8 cellular contexts compared by ENCODE assay signal in genomic region chr7:130008941-130009847, GRCh38. TPM values are rescaled to one million over a fixed set of nuclear protein-coding genes. Genes with fewer than 3 reads are reported as not detected.
A peak's percentile ranks its signal among the peaks of the same experiment; 100 is the strongest.
DNase-seq lines count a peak whose midpoint lies in the region; ATAC-seq and TF ChIP-seq lines count a peak whose summit lies in the region.

No MANE protein-coding gene starts in this region.

- H3K27me3 Mint-ChIP-seq in chondrocyte (ENCODE audit: low read depth) = no peaks in the 10 kb centered on the region

- H3K4me1 Mint-ChIP-seq in chondrocyte (ENCODE audit: low read depth) = peaks cover 22% of the 10 kb centered on the region

- no peak overlapping the region for H2BK5ac ChIP-seq in neuronal stem cell (ENCODE audit: low read length)

- TF ChIP-seq CTCF in chondrocyte (IDR thresholded peaks at IDR 0.05) = no peak

- H3K27ac ChIP-seq in neuronal stem cell (replicated peaks; ENCODE audit: low read length) = no peak overlapping the region

- H2AFZ ChIP-seq in neuronal stem cell (ENCODE audit: low read length) = peak overlapping the region; percentile 1

- ATAC-seq in GM18520 (IDR thresholded peaks at IDR 0.05; ENCODE audit: unreplicated experiment) (no peak), HG03039 (IDR thresholded peaks at IDR 0.05; ENCODE audit: unreplicated experiment) (no peak), HG02973 (IDR thresholded peaks at IDR 0.05; ENCODE audit: unreplicated experiment) (no peak), GM21529 (IDR thresholded peaks at IDR 0.05; ENCODE audit: unreplicated experiment) (no peak)

- no peaks in the 10 kb centered on the region for H3K36me3 ChIP-seq in neuronal stem cell (replicated peaks in 1 of 2; ENCODE audit: control insufficient read depth in 2 of 2, insufficient read depth in 2 of 2, low read length in 2 of 2)

- H3K23ac ChIP-seq in neuronal stem cell (ENCODE audit: low read depth, low read length, poor library complexity) = no peak overlapping the region

- no peaks in the 10 kb centered on the region for H3K27me3 ChIP-seq in neuronal stem cell (ENCODE audit: control insufficient read depth in 3 of 3, insufficient read depth in 3 of 3, low read depth in 1 of 3, low read length in 3 of 3)

- peaks cover 2 to 15% of the 10 kb centered on the region in 2 donors for H3K4me1 ChIP-seq in neuronal stem cell (ENCODE audit: control insufficient read depth in 2 of 2, insufficient read depth in 1 of 2, low read depth in 1 of 2, low read length in 2 of 2)

- H2AK5ac ChIP-seq in neuronal stem cell (ENCODE audit: low read depth, low read length) = peak overlapping the region; percentile 78

- no peaks in the 10 kb centered on the region for H3K79me1 ChIP-seq in neuronal stem cell (ENCODE audit: low read depth, low read length)

- no peak overlapping the region for H3K4me2 ChIP-seq in neuronal stem cell (ENCODE audit: insufficient read depth, low read length, poor library complexity, severe bottlenecking)

- no peak overlapping the region for H4K91ac ChIP-seq in neuronal stem cell (ENCODE audit: low read depth, low read length, poor library complexity)

- no CpG with 5 or more reads among the region's 8 CpGs for WGBS in neuronal stem cell (ENCODE audit: extremely low coverage in 2 of 2, insufficient read length in 2 of 2, insufficient replicate concordance in 1 of 2), 2 donors

- no peak overlapping the region for H3K4me3 Mint-ChIP-seq in chondrocyte (ENCODE audit: unreplicated experiment)

- DNase-seq in DMS53 (lab: John Stamatoyannopoulos, UW) (peak; percentile 98), NCI-H2081 (lab: John Stamatoyannopoulos, UW) (peak; percentile 58 to 92), chondrocyte (ENCODE audit: low spot score) (no peak), neuronal stem cell (ENCODE audit: low spot score) (no peak)

- H3K9me3 Mint-ChIP-seq in chondrocyte (ENCODE audit: low read depth) = no peaks in the 10 kb centered on the region

- no peaks in the 10 kb centered on the region for H3K36me3 Mint-ChIP-seq in chondrocyte (ENCODE audit: low read depth)

- no peak overlapping the region for H2BK12ac ChIP-seq in neuronal stem cell (ENCODE audit: low read length)

- no peak overlapping the region for H3K4ac ChIP-seq in neuronal stem cell (ENCODE audit: low read length)

- no peak overlapping the region for H4K8ac ChIP-seq in neuronal stem cell (ENCODE audit: low read depth, low read length)

- peak overlapping the region; percentile 38 for H2BK15ac ChIP-seq in neuronal stem cell (ENCODE audit: low read length)

- no peak overlapping the region for H3K18ac ChIP-seq in neuronal stem cell (ENCODE audit: low read length)

- H3K4me3 ChIP-seq in neuronal stem cell (ENCODE audit: low read length in 2 of 2) = no peak overlapping the region

- no peak overlapping the region for H2BK120ac ChIP-seq in neuronal stem cell (ENCODE audit: low read depth, low read length)

- no peak overlapping the region for H3K14ac ChIP-seq in neuronal stem cell (ENCODE audit: low read length)

- no peaks in the 10 kb centered on the region for H3K9me3 ChIP-seq in neuronal stem cell (replicated peaks in 1 of 2; ENCODE audit: control insufficient read depth in 2 of 2, insufficient read depth in 1 of 2, low read depth in 1 of 2, low read length in 2 of 2)

- peak overlapping the region; percentile 93 for H3K27ac Mint-ChIP-seq in chondrocyte (ENCODE audit: unreplicated experiment)

- peak overlapping the region; percentile 73 for H3K9ac ChIP-seq in neuronal stem cell (ENCODE audit: low read depth, low read length, poor library complexity)

RNA-seq across cellular contexts. Expression of gene ZC3HC1, which starts 42.0 kb away (rescaled TPM):
- total RNA-seq in chondrocyte = 12.0 to 15.9 TPM (median 14.7 TPM) in 3 replicates
- 21.4 TPM for polyA plus RNA-seq in neuronal stem cell (2013, experiment 1 of 2)
- polyA plus RNA-seq in neuronal stem cell (2013, experiment 2 of 2) = 20.0 TPM

RNA-seq across cellular contexts. Expression of gene UBE2H, which starts 56.4 kb away (rescaled TPM):
- 137 to 172 TPM (median 167 TPM) in 3 replicates for total RNA-seq in chondrocyte
- 114 TPM for polyA plus RNA-seq in neuronal stem cell (2013, experiment 1 of 2)
- 116 TPM for polyA plus RNA-seq in neuronal stem cell (2013, experiment 2 of 2)

Comparison
In these comparisons a context has a peak if more than half of its experiments do, and no peak if none do; other contexts are left out.
1. DNase-seq: peak in DMS53 (single experiment) and NCI-H2081 (2 of 2); none in chondrocyte (single experiment) and neuronal stem cell (single experiment).